ENCODE assay signal across 1 cellular context in genomic region chr15:85741662-85742061, GRCh38.
TF ChIP-seq lines count a peak whose summit lies in the region.

No MANE protein-coding gene starts in this region.

TF ChIP-seq in GM23338, 12 proteins besides CTCF, POLR2A, EP300 and RAD21:
- no peak for TF ChIP-seq ETS1 (IDR thresholded peaks at IDR 0.05)
- TF ChIP-seq POLR2AphosphoS5 (IDR thresholded peaks at IDR 0.05; ENCODE audit: low read depth) = no peak
- no peak for TF ChIP-seq STAT1 (IDR thresholded peaks at IDR 0.05; ENCODE audit: unreplicated experiment)
- TF ChIP-seq CREB1 (CRISPR knock-in tag; IDR thresholded peaks at IDR 0.05; ENCODE audit: low read depth) = no peak
- TF ChIP-seq NANOG (IDR thresholded peaks at IDR 0.05; ENCODE audit: borderline replicate concordance) = no peak
- TF ChIP-seq ZNF331 (CRISPR knock-in tag; IDR thresholded peaks at IDR 0.05; ENCODE audit: low read depth) = no peak
- TF ChIP-seq EZH2 (IDR thresholded peaks at IDR 0.05; ENCODE audit: low read depth, unreplicated experiment) = no peak
- TF ChIP-seq JUNB (IDR thresholded peaks at IDR 0.05; ENCODE audit: unreplicated experiment) = no peak
